ENCODE assay signal across 1 cellular context in the genomic region with DNA sequence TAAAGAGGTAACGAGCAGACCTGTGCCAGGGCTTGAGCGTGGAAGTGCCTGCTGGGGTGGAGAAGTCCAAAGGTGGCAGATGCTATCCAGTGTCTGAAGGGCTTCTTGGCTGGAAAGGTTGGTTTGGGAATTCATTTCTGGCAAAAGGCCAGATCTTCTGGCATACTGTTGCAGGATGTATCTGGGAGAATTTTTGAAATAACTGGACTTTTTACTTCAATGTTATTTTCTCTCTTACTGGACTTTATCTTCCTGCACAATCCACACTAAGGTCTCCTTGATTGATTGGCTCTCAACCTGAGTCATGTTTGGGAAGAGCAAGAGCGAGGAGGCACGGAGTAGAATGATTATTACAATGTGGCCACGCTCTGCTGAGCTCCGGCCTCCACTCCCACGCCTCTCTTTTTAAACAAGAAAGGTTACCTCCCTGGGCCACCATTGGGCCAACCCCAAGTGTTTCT.
TF ChIP-seq lines count a peak whose summit lies in the region.

No MANE protein-coding gene starts in this region.

TF ChIP-seq in K562, 482 proteins besides CTCF, POLR2A, EP300 and RAD21 (continued from another document):
- TF ChIP-seq PRDM10 (IDR thresholded peaks at IDR 0.05; ENCODE audit: partially characterized antibody), result peak; percentile 38
- peak in 1 of 3 experiments; percentile 18 for TF ChIP-seq YY1 (IDR thresholded peaks at IDR 0.05; ENCODE audit: borderline replicate concordance in 1 of 3, control insufficient read depth in 1 of 3, extremely low read depth in 1 of 3, insufficient read depth in 3 of 3, insufficient read length in 1 of 3, insufficient replicate concordance in 2 of 3, low read depth in 1 of 3, low read length in 2 of 3)
- TF ChIP-seq NCOR1 (IDR thresholded peaks at IDR 0.05), result peak; percentile 36; the same call in 1 of the 2 replicates
- no peak for TF ChIP-seq PPARD (CRISPR knock-in tag; IDR thresholded peaks at IDR 0.05)
- peak; percentile 90 for TF ChIP-seq PKNOX1 (IDR thresholded peaks at IDR 0.05)
- TF ChIP-seq ZNF449 (CRISPR knock-in tag; IDR thresholded peaks at IDR 0.05), result no peak
- 0 out of 4 replicates have a peak, but pooled peaks of 1 of the 2 experiments have one; percentile 9 for TF ChIP-seq TBL1XR1 (IDR thresholded peaks at IDR 0.05; ENCODE audit: low read length in 2 of 2)
- peak; percentile 57; the same call in 1 of the 2 replicates for TF ChIP-seq TEAD4 (IDR thresholded peaks at IDR 0.05; ENCODE audit: low read length)
- TF ChIP-seq TEAD4 (CRISPR knock-in tag; IDR thresholded peaks at IDR 0.05; ENCODE audit: borderline replicate concordance), result no peak
- TF ChIP-seq, protein P1, sequence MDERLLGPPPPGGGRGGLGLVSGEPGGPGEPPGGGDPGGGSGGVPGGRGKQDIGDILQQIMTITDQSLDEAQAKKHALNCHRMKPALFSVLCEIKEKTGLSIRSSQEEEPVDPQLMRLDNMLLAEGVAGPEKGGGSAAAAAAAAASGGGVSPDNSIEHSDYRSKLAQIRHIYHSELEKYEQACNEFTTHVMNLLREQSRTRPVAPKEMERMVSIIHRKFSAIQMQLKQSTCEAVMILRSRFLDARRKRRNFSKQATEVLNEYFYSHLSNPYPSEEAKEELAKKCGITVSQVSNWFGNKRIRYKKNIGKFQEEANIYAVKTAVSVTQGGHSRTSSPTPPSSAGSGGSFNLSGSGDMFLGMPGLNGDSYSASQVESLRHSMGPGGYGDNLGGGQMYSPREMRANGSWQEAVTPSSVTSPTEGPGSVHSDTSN (CRISPR knock-in tag; IDR thresholded peaks at IDR 0.05; ENCODE audit: low read depth), result no peak
- TF ChIP-seq, protein P1 (tag; conservative IDR thresholded peaks at IDR 0.05; ENCODE audit: low read depth), result peak; percentile 83
- peak; percentile 67; the same call in 1 of the 2 replicates for TF ChIP-seq SMARCA4 (IDR thresholded peaks at IDR 0.05)
- TF ChIP-seq, protein P2, sequence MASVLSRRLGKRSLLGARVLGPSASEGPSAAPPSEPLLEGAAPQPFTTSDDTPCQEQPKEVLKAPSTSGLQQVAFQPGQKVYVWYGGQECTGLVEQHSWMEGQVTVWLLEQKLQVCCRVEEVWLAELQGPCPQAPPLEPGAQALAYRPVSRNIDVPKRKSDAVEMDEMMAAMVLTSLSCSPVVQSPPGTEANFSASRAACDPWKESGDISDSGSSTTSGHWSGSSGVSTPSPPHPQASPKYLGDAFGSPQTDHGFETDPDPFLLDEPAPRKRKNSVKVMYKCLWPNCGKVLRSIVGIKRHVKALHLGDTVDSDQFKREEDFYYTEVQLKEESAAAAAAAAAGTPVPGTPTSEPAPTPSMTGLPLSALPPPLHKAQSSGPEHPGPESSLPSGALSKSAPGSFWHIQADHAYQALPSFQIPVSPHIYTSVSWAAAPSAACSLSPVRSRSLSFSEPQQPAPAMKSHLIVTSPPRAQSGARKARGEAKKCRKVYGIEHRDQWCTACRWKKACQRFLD (CRISPR knock-in tag; IDR thresholded peaks at IDR 0.05), result peak; percentile 60; the same call in 1 of the 2 replicates
TF ChIP-seq in K562: peak in this region for 41.
